Comparison of ENCODE assay signal across 27 cellular contexts in genomic region chr20:11564491-11564890, GRCh38.
"Had no signal": no experiment of that assay in that cellular context is flagged by ENCODE, and none has a peak within 500 bp of the region (broad histone marks: within the 10 kb centered on the region; RNA-seq: fewer than 3 reads in every experiment).

No MANE protein-coding gene starts in this region.

- H3K4me1 ChIP-seq: ascending aorta, breast epithelium, colonic mucosa, esophagus squamous epithelium, gastroesophageal sphincter, heart right ventricle had no signal

- H3K27ac Mint-ChIP-seq: activated CD4-positive, alpha-beta memory T cell treated with anti-CD3 and anti-CD28 coated beads for 36 hours; activated CD8-positive, alpha-beta memory T cell treated with anti-CD3 and anti-CD28 coated beads, Interleukin-2, amount 10 ng/mL, durations not matched to agents 7 days and 5 days; activated CD8-positive, alpha-beta T cell treated with anti-CD3 and anti-CD28 coated beads, Interleukin-2, amount 10 ng/mL, durations not matched to agents 7 days and 5 days; activated naive CD4-positive, alpha-beta T cell treated with anti-CD3 and anti-CD28 coated beads, Interleukin-2, amount 10 ng/mL, durations not matched to agents 7 days and 5 days; activated naive CD4-positive, alpha-beta T cell treated with anti-CD3 and anti-CD28 coated beads, Interleukin-2, amount 50 U/mL, for 72 hours; activated naive CD8-positive, alpha-beta T cell treated with anti-CD3 and anti-CD28 coated beads, Interleukin-2, amount 10 ng/mL, durations not matched to agents 7 days and 5 days; activated T-cell treated with anti-CD3 and anti-CD28 coated beads, Interleukin-2, amount 50 U/mL, for 72 hours; brain had no signal

- H3K9me3 ChIP-seq: ascending aorta, breast epithelium, colonic mucosa, esophagus squamous epithelium, gastroesophageal sphincter, heart right ventricle had no signal

- H3K36me3 ChIP-seq: ascending aorta, breast epithelium, cardiac muscle cell, colonic mucosa, esophagus squamous epithelium, gastroesophageal sphincter, heart right ventricle had no signal

- H3K27me3 ChIP-seq: ascending aorta, breast epithelium, cardiac muscle cell, colonic mucosa, esophagus squamous epithelium, gastroesophageal sphincter, heart right ventricle had no signal

- DNase-seq: activated CD4-positive, alpha-beta memory T cell treated with anti-CD3 and anti-CD28 coated beads for 36 hours; activated CD4-positive, alpha-beta T cell treated with anti-CD3 and anti-CD28 coated beads for 1 hour; activated CD4-positive, alpha-beta T cell treated with anti-CD3 and anti-CD28 coated beads for 48 hours; activated CD8-positive, alpha-beta memory T cell treated with anti-CD3 and anti-CD28 coated beads, Interleukin-2, amount 10 ng/mL, durations not matched to agents 7 days and 5 days; activated CD8-positive, alpha-beta memory T cell treated with anti-CD3 and anti-CD28 coated beads, Interleukin-2, amount 50 U/mL, for 4 hours; activated CD8-positive, alpha-beta T cell treated with anti-CD3 and anti-CD28 coated beads, Interleukin-2, amount 10 ng/mL, durations not matched to agents 7 days and 5 days; activated gamma-delta T cell; activated naive CD4-positive, alpha-beta T cell; activated naive CD4-positive, alpha-beta T cell treated with anti-CD3 and anti-CD28 coated beads, Interleukin-2, amount 10 ng/mL, durations not matched to agents 7 days and 5 days; activated naive CD8-positive, alpha-beta T cell treated with anti-CD3 and anti-CD28 coated beads, Interleukin-2, amount 10 ng/mL, durations not matched to agents 7 days and 5 days; activated T-cell treated with anti-CD3 and anti-CD28 coated beads, Interleukin-2, amount 50 U/mL, for 1 hour; activated T-cell treated with anti-CD3 and anti-CD28 coated beads, Interleukin-2, amount 50 U/mL, for 72 hours; central memory CD4-positive, alpha-beta T cell; cerebellar nuclear complex; colonic mucosa; effector CD8-positive, alpha-beta T cell; esophagus squamous epithelium; foreskin melanocyte; heart right ventricle; T-helper 2 cell had no signal

- ATAC-seq: activated CD8-positive, alpha-beta memory T cell treated with anti-CD3 and anti-CD28 coated beads, Interleukin-2, amount 10 ng/mL, durations not matched to agents 7 days and 5 days; activated CD8-positive, alpha-beta T cell treated with anti-CD3 and anti-CD28 coated beads, Interleukin-2, amount 10 ng/mL, durations not matched to agents 7 days and 5 days; activated naive CD4-positive, alpha-beta T cell treated with anti-CD3 and anti-CD28 coated beads, Interleukin-2, amount 50 U/mL, for 72 hours; activated T-cell treated with anti-CD3 and anti-CD28 coated beads, Interleukin-2, amount 50 U/mL, for 72 hours; gastroesophageal sphincter; heart right ventricle had no signal

- H3K4me1 Mint-ChIP-seq: activated CD8-positive, alpha-beta memory T cell treated with anti-CD3 and anti-CD28 coated beads, Interleukin-2, amount 10 ng/mL, durations not matched to agents 7 days and 5 days; activated naive CD4-positive, alpha-beta T cell treated with anti-CD3 and anti-CD28 coated beads, Interleukin-2, amount 10 ng/mL, durations not matched to agents 7 days and 5 days; activated naive CD8-positive, alpha-beta T cell treated with anti-CD3 and anti-CD28 coated beads, Interleukin-2, amount 10 ng/mL, durations not matched to agents 7 days and 5 days had no signal

- H3K9me3 Mint-ChIP-seq: activated naive CD8-positive, alpha-beta T cell treated with anti-CD3 and anti-CD28 coated beads, Interleukin-2, amount 10 ng/mL, durations not matched to agents 7 days and 5 days had no signal

- H3K27me3 Mint-ChIP-seq: activated CD4-positive, alpha-beta memory T cell treated with anti-CD3 and anti-CD28 coated beads for 36 hours; activated CD8-positive, alpha-beta memory T cell treated with anti-CD3 and anti-CD28 coated beads, Interleukin-2, amount 10 ng/mL, durations not matched to agents 7 days and 5 days; activated naive CD4-positive, alpha-beta T cell treated with anti-CD3 and anti-CD28 coated beads, Interleukin-2, amount 10 ng/mL, durations not matched to agents 7 days and 5 days; activated naive CD8-positive, alpha-beta T cell treated with anti-CD3 and anti-CD28 coated beads, Interleukin-2, amount 10 ng/mL, durations not matched to agents 7 days and 5 days; brain had no signal

- H3K4me3 ChIP-seq: ascending aorta, breast epithelium, cardiac muscle cell, colonic mucosa, esophagus squamous epithelium, gastroesophageal sphincter, heart right ventricle had no signal

- H3K36me3 Mint-ChIP-seq: activated CD4-positive, alpha-beta memory T cell treated with anti-CD3 and anti-CD28 coated beads for 36 hours; activated CD8-positive, alpha-beta memory T cell treated with anti-CD3 and anti-CD28 coated beads, Interleukin-2, amount 10 ng/mL, durations not matched to agents 7 days and 5 days; activated naive CD4-positive, alpha-beta T cell treated with anti-CD3 and anti-CD28 coated beads, Interleukin-2, amount 10 ng/mL, durations not matched to agents 7 days and 5 days; activated naive CD4-positive, alpha-beta T cell treated with anti-CD3 and anti-CD28 coated beads, Interleukin-2, amount 50 U/mL, for 72 hours; activated naive CD8-positive, alpha-beta T cell treated with anti-CD3 and anti-CD28 coated beads, Interleukin-2, amount 10 ng/mL, durations not matched to agents 7 days and 5 days; brain had no signal

- H3K4me3 Mint-ChIP-seq: activated CD4-positive, alpha-beta memory T cell treated with anti-CD3 and anti-CD28 coated beads for 36 hours; activated CD8-positive, alpha-beta memory T cell treated with anti-CD3 and anti-CD28 coated beads, Interleukin-2, amount 10 ng/mL, durations not matched to agents 7 days and 5 days; activated CD8-positive, alpha-beta T cell treated with anti-CD3 and anti-CD28 coated beads, Interleukin-2, amount 10 ng/mL, durations not matched to agents 7 days and 5 days; activated naive CD4-positive, alpha-beta T cell treated with anti-CD3 and anti-CD28 coated beads, Interleukin-2, amount 10 ng/mL, durations not matched to agents 7 days and 5 days; activated naive CD8-positive, alpha-beta T cell treated with anti-CD3 and anti-CD28 coated beads, Interleukin-2, amount 10 ng/mL, durations not matched to agents 7 days and 5 days; activated T-cell treated with anti-CD3 and anti-CD28 coated beads, Interleukin-2, amount 50 U/mL, for 72 hours; brain had no signal

- H3K27ac ChIP-seq: ascending aorta, breast epithelium, cardiac muscle cell, colonic mucosa, epithelial cell of prostate, esophagus squamous epithelium, gastroesophageal sphincter, heart right ventricle had no signal
